Comparison of ENCODE assay signal across 10 cellular contexts in genomic region chr7:106064329-106064728, GRCh38. TPM values are rescaled to one million over a fixed set of nuclear protein-coding genes. Genes with fewer than 3 reads are reported as not detected.
DNase-seq lines count a peak whose midpoint lies in the region; ATAC-seq and TF ChIP-seq lines count a peak whose summit lies in the region.
"Had no signal": no experiment of that assay in that cellular context is flagged by ENCODE, and none has a peak within 500 bp of the region (broad histone marks: within the 10 kb centered on the region; RNA-seq: fewer than 3 reads in every experiment).

No MANE protein-coding gene starts in this region.

- peak overlapping the region; percentile 84 for H3K27ac Mint-ChIP-seq in glutamatergic neuron (ENCODE audit: unreplicated experiment)
- H3K27ac Mint-ChIP-seq: T-helper 1 cell treated with Interleukin-12 subunit alpha and Interleukin-12 subunit beta and Interleukin-4 antibody, amounts not matched to agents 30 μg/mL and 1 μg/mL, for 36 hours had no signal

- H3F3A ChIP-seq in GM23248 (ENCODE audit: insufficient read depth): peaks cover 10% of the 10 kb centered on the region
- peaks cover 10% of the 10 kb centered on the region for H3F3A ChIP-seq in OCI-LY1 (ENCODE audit: insufficient read depth, low read length)

- DNase-seq in GM23248 (no peak), glutamatergic neuron (peak; percentile 31), spleen (peak; percentile 78), HAP-1 (ENCODE audit: low spot score in 2 of 2) (no peak)
- DNase-seq in activated naive CD4-positive, alpha-beta T cell (lab: John Stamatoyannopoulos, UW): no peak
- DNase-seq: NCI-H1092 had no signal

- H3K36me3 ChIP-seq in GM23248 (ENCODE audit: low read depth): no peaks in the 10 kb centered on the region
- H3K36me3 ChIP-seq in OCI-LY1 (ENCODE audit: insufficient read depth, low read length): no peaks in the 10 kb centered on the region
- H3K36me3 ChIP-seq in spleen: no peaks in the 10 kb centered on the region
- no peaks in the 10 kb centered on the region for H3K36me3 ChIP-seq in HAP-1 (replicated peaks)

- no peak overlapping the region for H3K4me3 Mint-ChIP-seq in glutamatergic neuron (ENCODE audit: unreplicated experiment)
- H3K4me3 Mint-ChIP-seq: T-helper 1 cell treated with Interleukin-12 subunit alpha and Interleukin-12 subunit beta and Interleukin-4 antibody, amounts not matched to agents 30 μg/mL and 1 μg/mL, for 36 hours had no signal

- H3K4me2 ChIP-seq in GM23248 (ENCODE audit: unreplicated experiment) (no peak overlapping the region), OCI-LY1 (ENCODE audit: low read length) (peak overlapping the region; percentile 55)

- H3K79me2 ChIP-seq in GM23248 (ENCODE audit: insufficient read depth) (no peaks in the 10 kb centered on the region), OCI-LY1 (ENCODE audit: insufficient read depth, low read length) (no peaks in the 10 kb centered on the region)

- H3K27me3 Mint-ChIP-seq in glutamatergic neuron (ENCODE audit: unreplicated experiment): no peaks in the 10 kb centered on the region

- H3K9me3 ChIP-seq in GM23248 (ENCODE audit: low read depth): no peaks in the 10 kb centered on the region
- H3K9me3 ChIP-seq in OCI-LY1 (ENCODE audit: low read length): no peaks in the 10 kb centered on the region
- no peaks in the 10 kb centered on the region for H3K9me3 ChIP-seq in spleen
- H3K9me3 ChIP-seq in HAP-1: no peaks in the 10 kb centered on the region

- no peak for ATAC-seq in GM18498 (IDR thresholded peaks at IDR 0.05; ENCODE audit: unreplicated experiment)
- ATAC-seq in GM21528 (IDR thresholded peaks at IDR 0.05; ENCODE audit: low FRiP score, unreplicated experiment): no peak

- TF ChIP-seq POLR2A in spleen (IDR thresholded peaks at IDR 0.05): no peak

- H3K27me3 ChIP-seq in GM23248 (replicated peaks; ENCODE audit: insufficient read depth): no peaks in the 10 kb centered on the region
- no peaks in the 10 kb centered on the region for H3K27me3 ChIP-seq in OCI-LY1 (ENCODE audit: insufficient read depth, low read length)
- H3K27me3 ChIP-seq in spleen (replicated peaks in 1 of 7): no peaks in the 10 kb centered on the region
- no peaks in the 10 kb centered on the region for H3K27me3 ChIP-seq in HAP-1 (ENCODE audit: low read depth)

- peaks cover 14% of the 10 kb centered on the region for H3K4me1 Mint-ChIP-seq in glutamatergic neuron (ENCODE audit: low read depth, unreplicated experiment)

- H3K4me1 ChIP-seq in GM23248 (ENCODE audit: insufficient read depth) (peaks cover 28% of the 10 kb centered on the region), OCI-LY1 (ENCODE audit: insufficient read depth, low read length, severe bottlenecking) (peaks cover 91% of the 10 kb centered on the region), spleen (peaks cover 29 to 99% (median 78%) of the 10 kb centered on the region in 6 donors), HAP-1 (peaks cover 5% of the 10 kb centered on the region; the same call in 1 of the 2 replicates)

- in situ Hi-C loops in GM23248 (cut with MboI): no loop called here
- in situ Hi-C loops in HAP-1 (cut with MboI; ENCODE audit: low sequenced_read_pairs): loop anchor here (25.0 kb wide), 1 partner anchor 398 kb away; no protein-coding TSS in a partner anchor

- H3K9ac ChIP-seq in GM23248: no peak overlapping the region
- peak overlapping the region; percentile 69 for H3K9ac ChIP-seq in OCI-LY1 (ENCODE audit: low read length)

- H3K9me3 Mint-ChIP-seq in glutamatergic neuron (ENCODE audit: unreplicated experiment): no peaks in the 10 kb centered on the region
- H3K9me3 Mint-ChIP-seq: T-helper 1 cell treated with Interleukin-12 subunit alpha and Interleukin-12 subunit beta and Interleukin-4 antibody, amounts not matched to agents 30 μg/mL and 1 μg/mL, for 36 hours had no signal

- intact Hi-C loops in spleen (cut with DNase I; ENCODE audit: low total_unique reads): no loop called here

- H3K9me2 ChIP-seq in GM23248 (ENCODE audit: insufficient read depth) (no peaks in the 10 kb centered on the region), OCI-LY1 (ENCODE audit: low read depth, low read length) (no peaks in the 10 kb centered on the region)

- H3K36me3 Mint-ChIP-seq in glutamatergic neuron (ENCODE audit: unreplicated experiment): peaks cover 6% of the 10 kb centered on the region

- H4K20me1 ChIP-seq in GM23248 (ENCODE audit: insufficient read depth) (no peaks in the 10 kb centered on the region), OCI-LY1 (ENCODE audit: insufficient read depth, low read length) (no peaks in the 10 kb centered on the region)

- H3K27ac ChIP-seq in GM23248: peak overlapping the region; percentile 77; the same call in 1 of the 2 replicates
- H3K27ac ChIP-seq in OCI-LY1 (ENCODE audit: low read depth, low read length, poor library complexity, severe bottlenecking): peak overlapping the region; percentile 99
- H3K27ac ChIP-seq in spleen: peak overlapping the region in 6 of 8 donors; percentile 48 to 86 (median 67)

- 76 to 78% methylated on average over 7 to 9 of the region's 9 CpGs for WGBS in GM23248 (ENCODE audit: low coverage in 1 of 2, low lambda C conversion rate in 2 of 2, missing lambda C conversion rate in 2 of 2), 2 experiments
- WGBS in spleen, 5 donors: 56 to 83% (median 64%) methylated on average over 9 of the region's 9 CpGs

- H2AFZ ChIP-seq in GM23248 (peak overlapping the region; percentile 83; the same call in 1 of the 2 replicates), OCI-LY1 (ENCODE audit: low read length) (no peak overlapping the region)

- H3K4me3 ChIP-seq in GM23248: no peak overlapping the region
- H3K4me3 ChIP-seq in OCI-LY1 (ENCODE audit: low read depth, low read length, poor library complexity, severe bottlenecking): no peak overlapping the region
- no peak overlapping the region for H3K4me3 ChIP-seq in spleen
- H3K4me3 ChIP-seq in HAP-1: no peak overlapping the region

- TF ChIP-seq CTCF in OCI-LY1 (IDR thresholded peaks at IDR 0.05; ENCODE audit: low read length): peak; percentile 24; the same call in 1 of the 2 replicates
- no peak for TF ChIP-seq CTCF in glutamatergic neuron (IDR thresholded peaks at IDR 0.05; ENCODE audit: partially characterized antibody, unreplicated experiment)
- no peak for TF ChIP-seq CTCF in spleen (IDR thresholded peaks at IDR 0.05 in 8 of 11, conservative IDR thresholded peaks at IDR 0.05 in 3 of 11)

RNA-seq across cellular contexts. Expression of gene SYPL1, which starts 47.8 kb away (rescaled TPM):
- total RNA-seq in GM23248 (2014; rRNA removed; shearing (Covaris generic)): 49.0 and 59.7 TPM in 2 replicates
- polyA plus RNA-seq in GM23248 (2016; fragmentation: Nextera tagmentation; extraction: Ambion mirVana): 105 and 110 TPM in 2 replicates
- 10.0 TPM for total RNA-seq in glutamatergic neuron (ENCODE audit: unreplicated experiment)
- total RNA-seq in spleen: 100 to 1,000 TPM in 2 of 7 donors, 10 to 100 TPM in 5; 72.8 to 113 (median 95.3) TPM
- 10 to 100 TPM; 49.9 to 79.0 (median 67.3) TPM for polyA plus RNA-seq in spleen

Comparison
In these comparisons a context has a peak if more than half of its experiments do, and no peak if none do; other contexts are left out.
1. DNase-seq: peak in glutamatergic neuron (single experiment) and spleen (single experiment); none in GM23248 (single experiment), HAP-1 (0 of 2) and activated naive CD4-positive, alpha-beta T cell (0 of 4).
2. Peak in every context shown above with its lines, with median percentiles within 50 percentile points of each other: H3K27ac ChIP-seq.